Comparison of ENCODE assay signal across 9 cellular contexts in the genomic region with DNA sequence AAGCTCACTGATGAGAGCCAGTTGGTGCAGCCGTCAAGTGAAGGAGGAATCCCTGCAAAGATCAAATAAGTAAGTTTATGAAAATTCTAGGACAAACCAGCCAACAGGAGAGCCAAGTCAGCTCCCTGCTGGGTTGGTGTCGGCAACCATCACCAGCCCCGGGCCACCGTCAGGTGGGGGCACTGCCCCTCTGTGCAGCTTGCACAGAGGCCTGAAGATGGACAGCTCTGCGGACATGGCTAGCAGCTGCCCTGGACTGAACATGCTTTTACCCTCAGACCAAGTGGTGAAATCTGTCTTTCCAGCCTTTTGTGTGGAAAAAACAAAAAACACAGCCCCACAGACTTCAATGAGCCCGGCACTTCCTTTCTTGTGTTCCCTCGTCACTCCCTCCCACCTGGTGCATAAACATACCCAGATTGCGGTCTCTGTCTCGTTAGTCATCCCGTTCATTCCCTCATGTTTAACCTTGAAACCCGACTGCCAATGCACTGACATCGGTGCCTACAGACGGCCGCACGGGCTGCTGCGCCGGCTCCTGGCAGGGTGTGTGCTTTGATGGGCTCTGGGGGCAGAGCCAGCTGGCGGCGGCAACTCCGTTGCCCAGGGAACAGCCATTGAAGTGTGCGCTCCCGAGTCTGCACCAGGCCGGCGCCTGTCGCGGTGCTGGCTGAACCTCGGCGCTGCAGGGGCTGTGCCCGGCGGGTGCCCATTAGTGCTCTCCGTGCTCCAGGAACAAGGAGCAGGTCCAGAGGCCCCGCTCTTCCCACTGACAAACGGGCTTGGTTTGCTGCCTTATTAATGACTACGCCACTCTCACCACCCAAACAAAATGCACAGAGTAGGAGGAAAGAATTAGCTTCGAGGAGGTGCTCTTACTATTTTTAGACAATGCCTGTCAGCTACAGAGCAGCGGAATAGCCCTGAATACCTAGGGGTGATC.
DNase-seq lines count a peak whose midpoint lies in the region; ATAC-seq, FAIRE-seq and TF ChIP-seq lines count a peak whose summit lies in the region.
"Had no signal": no experiment of that assay in that cellular context is flagged by ENCODE, and none has a peak within 500 bp of the region (broad histone marks: within the 10 kb centered on the region; RNA-seq: fewer than 3 reads in every experiment).

No MANE protein-coding gene starts in this region.

- H3K36me3 ChIP-seq in astrocyte (ENCODE audit: insufficient read depth, low read length): no peaks in the 10 kb centered on the region
- H3K36me3 ChIP-seq in kidney epithelial cell (ENCODE audit: control insufficient read depth, insufficient read depth, low read length): no peaks in the 10 kb centered on the region

- no peak overlapping the region for H3K27ac Mint-ChIP-seq in astrocyte (ENCODE audit: unreplicated experiment)
- no peak overlapping the region for H3K27ac Mint-ChIP-seq in activated CD4-positive, alpha-beta memory T cell treated with anti-CD3 and anti-CD28 coated beads, Interleukin-2, amount 10 ng/mL, durations not matched to agents 7 days and 5 days

- peaks cover 9% of the 10 kb centered on the region for H3K36me3 Mint-ChIP-seq in astrocyte (ENCODE audit: low read depth, unreplicated experiment)
- H3K36me3 Mint-ChIP-seq in activated CD4-positive, alpha-beta memory T cell treated with anti-CD3 and anti-CD28 coated beads, Interleukin-2, amount 10 ng/mL, durations not matched to agents 7 days and 5 days (ENCODE audit: low read depth): peaks cover 21% of the 10 kb centered on the region

- peak; percentile 9 for FAIRE-seq in astrocyte (lab: Jason Lieb, UNC)
- no peak for FAIRE-seq in GM19239 (lab: Jason Lieb, UNC)
- FAIRE-seq: endometrium had no signal

- POLR2A ChIA-PET in activated CD4-positive, alpha-beta memory T cell treated with anti-CD3 and anti-CD28 coated beads, Interleukin-2, amount 10 ng/mL, durations not matched to agents 7 days and 5 days (lab: Charles Lee): no interaction called here

- H3K4me1 Mint-ChIP-seq in astrocyte (ENCODE audit: low read depth, unreplicated experiment): peaks cover 8% of the 10 kb centered on the region
- H3K4me1 Mint-ChIP-seq in activated CD4-positive, alpha-beta memory T cell treated with anti-CD3 and anti-CD28 coated beads, Interleukin-2, amount 10 ng/mL, durations not matched to agents 7 days and 5 days: peaks cover 5% of the 10 kb centered on the region

- H3K4me3 Mint-ChIP-seq in astrocyte (ENCODE audit: unreplicated experiment): no peak overlapping the region
- no peak overlapping the region for H3K4me3 Mint-ChIP-seq in activated CD4-positive, alpha-beta memory T cell treated with anti-CD3 and anti-CD28 coated beads, Interleukin-2, amount 10 ng/mL, durations not matched to agents 7 days and 5 days

- TF ChIP-seq CTCF in astrocyte (IDR thresholded peaks at IDR 0.05; ENCODE audit: insufficient read depth, low read depth, low read length) (no peak), kidney epithelial cell (IDR thresholded peaks at IDR 0.05; ENCODE audit: insufficient read depth, low read length, poor library complexity, severe bottlenecking) (no peak)

- peak overlapping the region; percentile 7 for H3K9ac ChIP-seq in astrocyte (ENCODE audit: low read length)

- CTCF ChIA-PET in activated CD4-positive, alpha-beta memory T cell treated with anti-CD3 and anti-CD28 coated beads, Interleukin-2, amount 10 ng/mL, durations not matched to agents 7 days and 5 days (lab: Charles Lee): no interaction called here

- H3K4me3 ChIP-seq in astrocyte (ENCODE audit: insufficient read depth, low read depth, low read length): peak overlapping the region; percentile 36
- peak overlapping the region; percentile 10 for H3K4me3 ChIP-seq in kidney epithelial cell (ENCODE audit: low read depth, low read length)

- peaks cover 3% of the 10 kb centered on the region for H3K9me3 Mint-ChIP-seq in astrocyte (ENCODE audit: unreplicated experiment)
- H3K9me3 Mint-ChIP-seq in activated CD4-positive, alpha-beta memory T cell treated with anti-CD3 and anti-CD28 coated beads, Interleukin-2, amount 10 ng/mL, durations not matched to agents 7 days and 5 days: peaks cover 4% of the 10 kb centered on the region

- H3K9me3 ChIP-seq in astrocyte (ENCODE audit: insufficient read depth, low read depth, low read length): no peaks in the 10 kb centered on the region

- no peak overlapping the region for H3K27ac ChIP-seq in astrocyte (ENCODE audit: low read depth, low read length)

- peaks cover 4% of the 10 kb centered on the region for H3K79me2 ChIP-seq in astrocyte (ENCODE audit: insufficient read depth, low read length)

- peaks cover 46% of the 10 kb centered on the region for H4K20me1 ChIP-seq in astrocyte (ENCODE audit: insufficient read depth, low read length)

- no peaks in the 10 kb centered on the region for H3K27me3 Mint-ChIP-seq in astrocyte (ENCODE audit: low read depth, unreplicated experiment)
- H3K27me3 Mint-ChIP-seq in activated CD4-positive, alpha-beta memory T cell treated with anti-CD3 and anti-CD28 coated beads, Interleukin-2, amount 10 ng/mL, durations not matched to agents 7 days and 5 days: no peaks in the 10 kb centered on the region

- peak overlapping the region; percentile 82 for H3K4me2 ChIP-seq in astrocyte (ENCODE audit: low read length)

- no peak for ATAC-seq in GM18511 (IDR thresholded peaks at IDR 0.05; ENCODE audit: unreplicated experiment)
- no peak for ATAC-seq in HG03457 (IDR thresholded peaks at IDR 0.05; ENCODE audit: unreplicated experiment)

- no peaks in the 10 kb centered on the region for H3K27me3 ChIP-seq in astrocyte (ENCODE audit: insufficient read depth, low read length)
- H3K27me3 ChIP-seq in kidney epithelial cell (ENCODE audit: control insufficient read depth, insufficient read depth, low read length): no peaks in the 10 kb centered on the region

- peaks cover 16% of the 10 kb centered on the region for H3K4me1 ChIP-seq in astrocyte (ENCODE audit: insufficient read depth, low read length)

- peak; percentile 89 for DNase-seq in A172 (ENCODE audit: low spot score)
- DNase-seq in NCI-H1436 treated with DMSO at 0.1 percent for 48 hours (lab: John Stamatoyannopoulos, UW): peak; percentile 15
- DNase-seq in astrocyte (ENCODE audit: low read depth): peak; percentile 83
- DNase-seq in kidney epithelial cell (ENCODE audit: low read depth): peak; percentile 90
- DNase-seq in activated CD4-positive, alpha-beta memory T cell treated with anti-CD3 and anti-CD28 coated beads, Interleukin-2, amount 10 ng/mL, durations not matched to agents 7 days and 5 days: no peak
- DNase-seq in GM19239 (ENCODE audit: insufficient read length, low spot score): no peak

- peak overlapping the region; percentile 7 for H2AFZ ChIP-seq in astrocyte (ENCODE audit: low read depth, low read length)

Comparison
In these comparisons a context has a peak if more than half of its experiments do, and no peak if none do; other contexts are left out.
1. DNase-seq: peak in A172 (single experiment), NCI-H1436 treated with DMSO at 0.1 percent for 48 hours (single experiment), astrocyte (single experiment) and kidney epithelial cell (single experiment); none in activated CD4-positive, alpha-beta memory T cell treated with anti-CD3 and anti-CD28 coated beads, Interleukin-2, amount 10 ng/mL, durations not matched to agents 7 days and 5 days (single experiment) and GM19239 (single experiment).